ENCODE assay signal across 1 cellular context in genomic region chr7:148858489-148858888, GRCh38.
TF ChIP-seq lines count a peak whose summit lies in the region.

No MANE protein-coding gene starts in this region.

TF ChIP-seq in K562, 482 proteins besides CTCF, POLR2A, EP300 and RAD21:
- TF ChIP-seq BRD4 (IDR thresholded peaks at IDR 0.05) (no peak), ZNF24 (IDR thresholded peaks at IDR 0.05) (no peak), POLR3G (IDR thresholded peaks at IDR 0.05; ENCODE audit: extremely low read depth, insufficient read length, insufficient replicate concordance) (no peak), RBM25 (IDR thresholded peaks at IDR 0.05; ENCODE audit: low read depth, low read length, severe bottlenecking) (peak; percentile 26), SMARCB1 (IDR thresholded peaks at IDR 0.05; ENCODE audit: insufficient read length, low read depth) (no peak), ZNF121 (CRISPR knock-in tag; conservative IDR thresholded peaks at IDR 0.05) (peak; percentile 62), CEBPG (CRISPR knock-in tag; IDR thresholded peaks at IDR 0.05) (peak; percentile 38; the same call in 1 of the 2 replicates), CEBPG (tag; conservative IDR thresholded peaks at IDR 0.05 in 1 of 2, IDR thresholded peaks at IDR 0.05 in 1 of 2) (peak; percentile 24 to 42; a peak in 2 of 4 replicates), ATF3 (IDR thresholded peaks at IDR 0.05) (peak; percentile 38), ATF3 (CRISPR knock-in tag; conservative IDR thresholded peaks at IDR 0.05) (no peak), TCF7L2 (IDR thresholded peaks at IDR 0.05; ENCODE audit: low read depth, low read length) (no peak), BCOR (IDR thresholded peaks at IDR 0.05) (0 out of 2 replicates have a peak, but pooled peaks have one; percentile 6), C11orf30 (IDR thresholded peaks at IDR 0.05; ENCODE audit: low read depth) (no peak), REST (CRISPR knock-in tag; IDR thresholded peaks at IDR 0.05; ENCODE audit: low read depth) (no peak)
